8 cellular contexts compared by ENCODE assay signal in genomic region chr9:133031130-133031422, GRCh38. TPM values are rescaled to one million over a fixed set of nuclear protein-coding genes. Genes with fewer than 3 reads are reported as not detected.
DNase-seq lines count a peak whose midpoint lies in the region; ATAC-seq, FAIRE-seq and TF ChIP-seq lines count a peak whose summit lies in the region.

No MANE protein-coding gene starts in this region.

- TF ChIP-seq POLR2A in HepG2 (IDR thresholded peaks at IDR 0.05; ENCODE audit: insufficient read depth in 1 of 2, low read depth in 2 of 2, low read length in 2 of 2), result no peak

- DNase-seq in activated CD4-positive, alpha-beta T cell treated with anti-CD3 and anti-CD28 coated beads, Interleukin-2, amount 10 ng/mL, durations not matched to agents 7 days and 5 days, result no peak
- DNase-seq in activated CD4-positive, alpha-beta T cell treated with anti-CD3 and anti-CD28 coated beads, Interleukin-2, amount 50 U/mL, for 48 hours, result no peak
- DNase-seq in ascending aorta (ENCODE audit: low spot score in 2 of 2) (no peak), HepG2 (ENCODE audit: low spot score) (no peak), left colon (no peak), HTR-8/SVneo (ENCODE audit: insufficient read length, low spot score) (no peak), NCI-H526 (lab: John Stamatoyannopoulos, UW) (no peak)

- H3K27me3 Mint-ChIP-seq in activated CD4-positive, alpha-beta T cell treated with anti-CD3 and anti-CD28 coated beads, Interleukin-2, amount 10 ng/mL, durations not matched to agents 7 days and 5 days, result no peaks in the 10 kb centered on the region

- H3K36me3 ChIP-seq in ascending aorta (no peaks in the 10 kb centered on the region), HepG2 (replicated peaks in 1 of 2; ENCODE audit: control insufficient read depth in 1 of 2, insufficient read depth in 2 of 2, low read length in 2 of 2) (peaks cover 2 to 12% of the 10 kb centered on the region in 2 experiments; a peak in 4 of 5 replicates), thymus (ENCODE audit: control insufficient read depth, insufficient read depth) (peaks cover 7% of the 10 kb centered on the region)

- peak overlapping the region; percentile 95 for H3K4me2 ChIP-seq in HepG2 (ENCODE audit: low read depth, low read length)

- peaks cover 54% of the 10 kb centered on the region for H3K79me2 ChIP-seq in HepG2 (ENCODE audit: insufficient read depth, low read length)

- peaks cover 4% of the 10 kb centered on the region; the same call in 1 of the 2 replicates for H4K20me1 ChIP-seq in HepG2 (ENCODE audit: insufficient read depth, low read length)

- H2AFZ ChIP-seq in HepG2 (ENCODE audit: low read length), result no peak overlapping the region

- peak overlapping the region; percentile 92 for H3K9ac ChIP-seq in HepG2 (ENCODE audit: insufficient read depth, low read depth, low read length)

- peaks cover 3% of the 10 kb centered on the region for H3K9me3 Mint-ChIP-seq in activated CD4-positive, alpha-beta T cell treated with anti-CD3 and anti-CD28 coated beads, Interleukin-2, amount 10 ng/mL, durations not matched to agents 7 days and 5 days

- no peak for FAIRE-seq in HepG2 (lab: Jason Lieb, UNC)
- no peak for FAIRE-seq in HTR-8/SVneo (lab: Jason Lieb, UNC)

- H3K4me1 ChIP-seq in ascending aorta, result peaks cover 10 to 23% of the 10 kb centered on the region in 2 donors
- H3K4me1 ChIP-seq in HepG2 (ENCODE audit: insufficient read depth, low read length), result peaks cover 42% of the 10 kb centered on the region
- H3K4me1 ChIP-seq in thymus (ENCODE audit: control insufficient read depth, insufficient read depth, low read length), result peaks cover 20% of the 10 kb centered on the region

- H3K27ac ChIP-seq in ascending aorta (peak overlapping the region; percentile 80 to 91), HepG2 (ENCODE audit: extremely low read length, insufficient read depth, low read length) (peak overlapping the region; percentile 85), thymus (ENCODE audit: low read depth) (peak overlapping the region; percentile 75)

- TF ChIP-seq CTCF in ascending aorta (IDR thresholded peaks at IDR 0.05) (no peak), HepG2 (CRISPR knock-in tag; IDR thresholded peaks at IDR 0.05) (no peak)

- BruUV-seq in HepG2 (replicated peaks; lab: Mats Ljungman, UMichigan), result no TSS peak

- TF ChIP-seq EP300 in HepG2 (IDR thresholded peaks at IDR 0.05; ENCODE audit: low read depth in 2 of 2, low read length in 2 of 2) (no peak), HepG2 (CRISPR knock-in tag; IDR thresholded peaks at IDR 0.05; ENCODE audit: borderline replicate concordance) (no peak)

- H3K27me3 ChIP-seq in ascending aorta, result no peaks in the 10 kb centered on the region
- no peaks in the 10 kb centered on the region; a peak in 1 of 5 replicates for H3K27me3 ChIP-seq in HepG2 (ENCODE audit: control insufficient read depth in 1 of 2, insufficient read depth in 2 of 2, low read length in 2 of 2)
- no peaks in the 10 kb centered on the region for H3K27me3 ChIP-seq in thymus (ENCODE audit: control insufficient read depth, insufficient read depth)

- 0% methylated on average over 16 of the region's 16 CpGs for WGBS in HepG2 (ENCODE audit: low lambda C conversion rate)
- under 1% methylated on average over 16 of the region's 16 CpGs for WGBS in thymus

- in situ Hi-C loops in HepG2 (cut with HindIII; ENCODE audit: extremely low pct_ligation_motif_present, low pct_unique_long_range_greater_than_20kb), result no loop called here

- H3K4me1 Mint-ChIP-seq in activated CD4-positive, alpha-beta T cell treated with anti-CD3 and anti-CD28 coated beads, Interleukin-2, amount 10 ng/mL, durations not matched to agents 7 days and 5 days, result peaks cover 51% of the 10 kb centered on the region

- intact Hi-C loops in ascending aorta (cut with DNase I) (loop anchor here (2.0 to 5.0 kb wide), 2 partner anchors 118 to 306 kb away; partner anchors contain the start of gene SURF6), HepG2 (cut with micrococcal nuclease; ENCODE audit: unreplicated experiment) (no loop called here), left colon (cut with DNase I, micrococcal nuclease) (loop anchor here in 1 of 2 donors (10.0 kb wide), 1 partner anchor 114 kb away; no protein-coding TSS in a partner anchor)

- ATAC-seq in HepG2, result no peak
- ATAC-seq in left colon, result no peak

- H3K9me3 ChIP-seq in ascending aorta (no peaks in the 10 kb centered on the region), HepG2 (ENCODE audit: low read length) (no peaks in the 10 kb centered on the region), thymus (ENCODE audit: control insufficient read depth) (no peaks in the 10 kb centered on the region)

- peaks cover 19% of the 10 kb centered on the region for H3K36me3 Mint-ChIP-seq in activated CD4-positive, alpha-beta T cell treated with anti-CD3 and anti-CD28 coated beads, Interleukin-2, amount 10 ng/mL, durations not matched to agents 7 days and 5 days (ENCODE audit: low read depth)

- POLR2A ChIA-PET in activated CD4-positive, alpha-beta T cell treated with anti-CD3 and anti-CD28 coated beads, Interleukin-2, amount 10 ng/mL, durations not matched to agents 7 days and 5 days (lab: Charles Lee), result no interaction called here
- POLR2A ChIA-PET in HepG2 (lab: Yijun Ruan, JAX), result interaction anchor here (0.8 to 2.3 kb wide), 16 partner anchors 9 to 676 kb away, joined by 3 to 27 read pairs (median 6); partner anchors contain the start of genes SETX and TSC1

- no peak for TF ChIP-seq RAD21 in HepG2 (CRISPR knock-in tag; IDR thresholded peaks at IDR 0.05)

- peak overlapping the region; percentile 96 for H3K4me3 Mint-ChIP-seq in activated CD4-positive, alpha-beta T cell treated with anti-CD3 and anti-CD28 coated beads, Interleukin-2, amount 10 ng/mL, durations not matched to agents 7 days and 5 days

- peak overlapping the region; percentile 97 for H3K27ac Mint-ChIP-seq in activated CD4-positive, alpha-beta T cell treated with anti-CD3 and anti-CD28 coated beads, Interleukin-2, amount 10 ng/mL, durations not matched to agents 7 days and 5 days

- CTCF ChIA-PET in activated CD4-positive, alpha-beta T cell treated with anti-CD3 and anti-CD28 coated beads, Interleukin-2, amount 10 ng/mL, durations not matched to agents 7 days and 5 days (lab: Charles Lee), result interaction anchor here (0.9 to 5.1 kb wide), 4 partner anchors 8 to 116 kb away, joined by 3 to 51 read pairs (median 4); no protein-coding TSS in a partner anchor
- CTCF ChIA-PET in HepG2 (lab: Yijun Ruan, JAX; ENCODE audit: low intra/inter-chr PET ratio, low total read pairs), result no interaction called here

- H3K4me3 ChIP-seq in ascending aorta (peak overlapping the region; percentile 86 to 96), HepG2 (replicated peaks in 1 of 3; ENCODE audit: insufficient read depth in 1 of 3, low read depth in 2 of 3, low read length in 3 of 3) (peak overlapping the region; percentile 90 to 99 (median 99)), thymus (ENCODE audit: low read length) (peak overlapping the region; percentile 86)

RNA-seq across cellular contexts. Expression of gene GTF3C5, which starts 0.3 kb away (rescaled TPM):
- 10 to 100 TPM; 75.1 to 87.9 TPM for total RNA-seq in activated CD4-positive, alpha-beta T cell treated with anti-CD3 and anti-CD28 coated beads, Interleukin-2, amount 10 ng/mL, durations not matched to agents 7 days and 5 days
- total RNA-seq in ascending aorta (25.9 TPM), HepG2 (2016; rRNA removed; fragmentation: Illumina TruSeq; extraction: Trizol) (43.4 and 66.9 TPM in 2 replicates), left colon (10 to 100 TPM; 39.0 to 44.4 TPM)
- total RNA-seq in HepG2 (2016; cell fraction: cytosol; rRNA removed; fragmentation: Illumina TruSeq; extraction: Trizol; ENCODE audit: low read depth), result 11.7 and 12.3 TPM in 2 replicates
- 37.9 and 65.5 TPM in 2 replicates for total RNA-seq in HepG2 (2016; cell fraction: insoluble cytoplasmic fraction; rRNA removed; fragmentation: Illumina TruSeq; extraction: Trizol)
- 20.2 and 20.6 TPM in 2 replicates for total RNA-seq in HepG2 (2016; cell fraction: membrane; rRNA removed; fragmentation: Illumina TruSeq; extraction: Trizol)
- 76.0 and 76.7 TPM in 2 replicates for total RNA-seq in HepG2 (2016; cell fraction: nucleus; rRNA removed; fragmentation: Illumina TruSeq; extraction: Trizol)
- polyA plus RNA-seq in HepG2 (2011; rRNA removed) (92.6 and 110 TPM in 2 replicates), thymus (85.7 TPM)
- polyA plus RNA-seq in HepG2 (2011; cell fraction: cytosol; rRNA removed), result 46.1 and 57.8 TPM in 2 replicates
- 477 and 487 TPM in 2 replicates for polyA plus RNA-seq in HepG2 (2011; cell fraction: nucleus; rRNA removed)
- 45.0 and 56.0 TPM in 2 replicates for polyA plus RNA-seq in HepG2 (2012)
- polyA plus RNA-seq in HepG2 (2016; cell fraction: cytosol; fragmentation: Illumina TruSeq; extraction: Trizol; ENCODE audit: low read depth), result 5.5 and 5.8 TPM in 2 replicates
- 45.6 and 51.5 TPM in 2 replicates for polyA plus RNA-seq in HepG2 (2016; cell fraction: insoluble cytoplasmic fraction; fragmentation: Illumina TruSeq; extraction: Trizol; ENCODE audit: low read depth)
- polyA plus RNA-seq in HepG2 (2016; cell fraction: membrane; fragmentation: Illumina TruSeq; extraction: Trizol; ENCODE audit: low read depth), result 13.2 and 13.8 TPM in 2 replicates
- polyA plus RNA-seq in HepG2 (2016; cell fraction: nucleus; fragmentation: Illumina TruSeq; extraction: Trizol; ENCODE audit: insufficient read depth, low read depth), result 196 and 212 TPM in 2 replicates
- 27.9 and 79.3 TPM in 2 replicates for polyA minus RNA-seq in HepG2 (2011; rRNA and poly(A)+ RNA removed; ENCODE audit: low replicate concordance)
- polyA minus RNA-seq in HepG2 (2011; cell fraction: cytosol; rRNA and poly(A)+ RNA removed), result 24.3 and 26.7 TPM in 2 replicates
- polyA minus RNA-seq in HepG2 (2011; cell fraction: nucleus; rRNA and poly(A)+ RNA removed), result 98.5 and 99.1 TPM in 2 replicates

RNA-seq across cellular contexts. Expression of gene CEL, which starts 30.7 kb away (rescaled TPM):
- 1 to 10 TPM; 2.8 to 3.5 TPM for total RNA-seq in activated CD4-positive, alpha-beta T cell treated with anti-CD3 and anti-CD28 coated beads, Interleukin-2, amount 10 ng/mL, durations not matched to agents 7 days and 5 days
- total RNA-seq in ascending aorta (not detected), HepG2 (2016; rRNA removed; fragmentation: Illumina TruSeq; extraction: Trizol) (0.62 and 1.5 TPM in 2 replicates), left colon (1 to 10 TPM in 1 of 2 donors, under 1 TPM in 1; 0.64 to 2.4 TPM)
- total RNA-seq in HepG2 (2016; cell fraction: cytosol; rRNA removed; fragmentation: Illumina TruSeq; extraction: Trizol; ENCODE audit: low read depth), result 0.35 and 0.40 TPM in 2 replicates
- 0.55 and 1.2 TPM in 2 replicates for total RNA-seq in HepG2 (2016; cell fraction: insoluble cytoplasmic fraction; rRNA removed; fragmentation: Illumina TruSeq; extraction: Trizol)
- total RNA-seq in HepG2 (2016; cell fraction: membrane; rRNA removed; fragmentation: Illumina TruSeq; extraction: Trizol), result 0.83 and 1.2 TPM in 2 replicates
- total RNA-seq in HepG2 (2016; cell fraction: nucleus; rRNA removed; fragmentation: Illumina TruSeq; extraction: Trizol), result 1.6 and 1.7 TPM in 2 replicates
- polyA plus RNA-seq in HepG2 (2011; rRNA removed) (0.63 and 0.81 TPM in 2 replicates), thymus (3.2 TPM)
- polyA plus RNA-seq in HepG2 (2011; cell fraction: cytosol; rRNA removed), result 0.19 and 0.34 TPM in 2 replicates
- polyA plus RNA-seq in HepG2 (2011; cell fraction: nucleus; rRNA removed), result 5.0 and 7.7 TPM in 2 replicates
- polyA plus RNA-seq in HepG2 (2012), result 1.2 and 1.6 TPM in 2 replicates
- polyA plus RNA-seq in HepG2 (2016; cell fraction: cytosol; fragmentation: Illumina TruSeq; extraction: Trizol; ENCODE audit: low read depth), result 1.0 and 1.1 TPM in 2 replicates
- 1.5 and 2.0 TPM in 2 replicates for polyA plus RNA-seq in HepG2 (2016; cell fraction: insoluble cytoplasmic fraction; fragmentation: Illumina TruSeq; extraction: Trizol; ENCODE audit: low read depth)
- 1.9 TPM in 2 replicates for polyA plus RNA-seq in HepG2 (2016; cell fraction: membrane; fragmentation: Illumina TruSeq; extraction: Trizol; ENCODE audit: low read depth)
- polyA plus RNA-seq in HepG2 (2016; cell fraction: nucleus; fragmentation: Illumina TruSeq; extraction: Trizol; ENCODE audit: insufficient read depth, low read depth), result 7.7 and 8.2 TPM in 2 replicates
- polyA minus RNA-seq in HepG2 (2011; rRNA and poly(A)+ RNA removed; ENCODE audit: low replicate concordance), result 0.70 TPM in 1 of 2 replicates, not detected in the other
- not detected in 2 replicates for polyA minus RNA-seq in HepG2 (2011; cell fraction: cytosol; rRNA and poly(A)+ RNA removed)
- polyA minus RNA-seq in HepG2 (2011; cell fraction: nucleus; rRNA and poly(A)+ RNA removed), result 0.50 and 1.2 TPM in 2 replicates

RNA-seq across cellular contexts. Expression of gene GFI1B, which starts 52.6 kb away (rescaled TPM):
- total RNA-seq in activated CD4-positive, alpha-beta T cell treated with anti-CD3 and anti-CD28 coated beads, Interleukin-2, amount 10 ng/mL, durations not matched to agents 7 days and 5 days, result not detected
- not detected for total RNA-seq in ascending aorta
- 0.51 TPM in 1 of 2 replicates, not detected in the other for total RNA-seq in HepG2 (2016; rRNA removed; fragmentation: Illumina TruSeq; extraction: Trizol)
- not detected in 2 replicates for total RNA-seq in HepG2 (2016; cell fraction: cytosol; rRNA removed; fragmentation: Illumina TruSeq; extraction: Trizol; ENCODE audit: low read depth)
- 0.24 and 0.56 TPM in 2 replicates for total RNA-seq in HepG2 (2016; cell fraction: insoluble cytoplasmic fraction; rRNA removed; fragmentation: Illumina TruSeq; extraction: Trizol)
- 0.15 and 0.52 TPM in 2 replicates for total RNA-seq in HepG2 (2016; cell fraction: membrane; rRNA removed; fragmentation: Illumina TruSeq; extraction: Trizol)
- total RNA-seq in HepG2 (2016; cell fraction: nucleus; rRNA removed; fragmentation: Illumina TruSeq; extraction: Trizol), result 0.28 TPM in 1 of 2 replicates, not detected in the other
- polyA plus RNA-seq in HepG2 (2011; rRNA removed), result 0.15 and 0.26 TPM in 2 replicates
- 0.15 and 0.18 TPM in 2 replicates for polyA plus RNA-seq in HepG2 (2011; cell fraction: cytosol; rRNA removed)
- 0.19 and 0.26 TPM in 2 replicates for polyA plus RNA-seq in HepG2 (2011; cell fraction: nucleus; rRNA removed)
- 0.19 and 0.80 TPM in 2 replicates for polyA plus RNA-seq in HepG2 (2012)
- polyA plus RNA-seq in HepG2 (2016; cell fraction: cytosol; fragmentation: Illumina TruSeq; extraction: Trizol; ENCODE audit: low read depth), result 0.09 and 0.19 TPM in 2 replicates
- polyA plus RNA-seq in HepG2 (2016; cell fraction: insoluble cytoplasmic fraction; fragmentation: Illumina TruSeq; extraction: Trizol; ENCODE audit: low read depth), result 0.21 and 0.30 TPM in 2 replicates
- polyA plus RNA-seq in HepG2 (2016; cell fraction: membrane; fragmentation: Illumina TruSeq; extraction: Trizol; ENCODE audit: low read depth), result 0.19 and 0.32 TPM in 2 replicates
- polyA plus RNA-seq in HepG2 (2016; cell fraction: nucleus; fragmentation: Illumina TruSeq; extraction: Trizol; ENCODE audit: insufficient read depth, low read depth), result 0.49 TPM in 1 of 2 replicates, not detected in the other
- polyA minus RNA-seq in HepG2 (2011; rRNA and poly(A)+ RNA removed; ENCODE audit: low replicate concordance), result 0.35 and 0.42 TPM in 2 replicates
- polyA minus RNA-seq in HepG2 (2011; cell fraction: cytosol; rRNA and poly(A)+ RNA removed), result not detected in 2 replicates
- 0.13 TPM in 1 of 2 replicates, not detected in the other for polyA minus RNA-seq in HepG2 (2011; cell fraction: nucleus; rRNA and poly(A)+ RNA removed)
- 0.34 TPM for polyA plus RNA-seq in thymus
- total RNA-seq in left colon, result 1 to 10 TPM in 1 of 2 donors, under 1 TPM in 1; 0.89 to 1.3 TPM
